ENCODE assay signal across 20 cellular contexts in genomic region chr21:17911628-17912027, GRCh38.
A peak's percentile ranks its signal among the peaks of the same experiment; 100 is the strongest.
DNase-seq lines count a peak whose midpoint lies in the region; ATAC-seq and TF ChIP-seq lines count a peak whose summit lies in the region.
"Had no signal": no experiment of that assay in that cellular context is flagged by ENCODE, and none has a peak within 500 bp of the region (broad histone marks: within the 10 kb centered on the region; RNA-seq: fewer than 3 reads in every experiment).

No MANE protein-coding gene starts in this region.

- H3K9ac ChIP-seq in adipocyte (ENCODE audit: low read length): no peak overlapping the region

- H3K4me1 ChIP-seq in adipocyte (ENCODE audit: control insufficient read depth, insufficient read depth, low read length): no peaks in the 10 kb centered on the region
- H3K4me1 ChIP-seq: left ventricle myocardium inferior, thyroid gland had no signal

- no peak overlapping the region for H3K4me3 Mint-ChIP-seq in HFFc6
- H3K4me3 Mint-ChIP-seq: CD4-positive, CD25-positive, alpha-beta regulatory T cell; endodermal cell; stimulated activated effector memory CD8-positive, alpha-beta T cell treated with anti-CD3 and anti-CD28 coated beads, Interleukin-12 subunit alpha, Interleukin-12 subunit beta, amount 100 ng/mL, for 72 hours had no signal

- TF ChIP-seq CTCF in HFFc6 (IDR thresholded peaks at IDR 0.05): no peak

- no peak overlapping the region for H3K4me3 ChIP-seq in adipocyte (ENCODE audit: low read length)
- H3K4me3 ChIP-seq: left ventricle myocardium inferior, thyroid gland had no signal

- H3K36me3 ChIP-seq in adipocyte (ENCODE audit: control insufficient read depth, insufficient read depth, low read length, severe bottlenecking): no peaks in the 10 kb centered on the region
- H3K36me3 ChIP-seq: left ventricle myocardium inferior, thyroid gland had no signal

- H3K27me3 ChIP-seq in adipocyte (replicated peaks; ENCODE audit: control insufficient read depth, insufficient read depth, low read length): no peaks in the 10 kb centered on the region
- H3K27me3 ChIP-seq: thyroid gland had no signal

- no peaks in the 10 kb centered on the region for H3K9me3 ChIP-seq in adipocyte (ENCODE audit: control insufficient read depth, low read length)
- H3K9me3 ChIP-seq: left ventricle myocardium inferior, thyroid gland had no signal

- no peaks in the 10 kb centered on the region for H3K9me3 Mint-ChIP-seq in HFFc6
- H3K9me3 Mint-ChIP-seq: CD4-positive, CD25-positive, alpha-beta regulatory T cell; stimulated activated effector memory CD8-positive, alpha-beta T cell treated with anti-CD3 and anti-CD28 coated beads, Interleukin-12 subunit alpha, Interleukin-12 subunit beta, amount 100 ng/mL, for 72 hours had no signal

- peaks cover 5% of the 10 kb centered on the region for H3K4me1 Mint-ChIP-seq in HFFc6 (ENCODE audit: low read depth)
- H3K4me1 Mint-ChIP-seq: CD4-positive, CD25-positive, alpha-beta regulatory T cell; endodermal cell; stimulated activated effector memory CD8-positive, alpha-beta T cell treated with anti-CD3 and anti-CD28 coated beads, Interleukin-12 subunit alpha, Interleukin-12 subunit beta, amount 100 ng/mL, for 72 hours had no signal

- peak; percentile 36 for DNase-seq in AG08395 (ENCODE audit: low spot score)
- DNase-seq in HFFc6: peak; percentile 65
- peak; percentile 38 for DNase-seq in adipocyte (ENCODE audit: low read depth)
- DNase-seq in fibroblast of peridontal ligament (ENCODE audit: extremely low read depth): peak; percentile 70
- DNase-seq in germinal center (ENCODE audit: low spot score): no peak
- DNase-seq in activated T-cell treated with anti-CD3 and anti-CD28 coated beads, Interleukin-2, amount 50 U/mL, for 48 hours: no peak
- DNase-seq in Right ventricle myocardium superior: no peak
- no peak for DNase-seq in NCI-H748 treated with DMSO at 0.1 percent for 48 hours (lab: John Stamatoyannopoulos, UW)
- DNase-seq: activated CD4-positive, alpha-beta T cell treated with anti-CD3 and anti-CD28 coated beads for 1 hour; CD4-positive, CD25-positive, alpha-beta regulatory T cell; DMS153; endodermal cell; left ventricle myocardium inferior; NCI-H2081 treated with DMSO at 0.1 percent for 48 hours; NCI-H526 treated with DMSO at 0.1 percent for 48 hours; retina; T-helper 9 cell; thyroid gland had no signal

- no peak overlapping the region for H3K27ac Mint-ChIP-seq in HFFc6
- H3K27ac Mint-ChIP-seq: CD4-positive, CD25-positive, alpha-beta regulatory T cell; endodermal cell; stimulated activated effector memory CD8-positive, alpha-beta T cell treated with anti-CD3 and anti-CD28 coated beads, Interleukin-12 subunit alpha, Interleukin-12 subunit beta, amount 100 ng/mL, for 72 hours had no signal

- intact Hi-C loops in Right ventricle myocardium superior (cut with DNase I): no loop called here

- peaks cover 3% of the 10 kb centered on the region for H3K27me3 Mint-ChIP-seq in HFFc6 (ENCODE audit: insufficient read depth)

- H3K36me3 Mint-ChIP-seq in HFFc6 (ENCODE audit: low read depth): no peaks in the 10 kb centered on the region
- H3K36me3 Mint-ChIP-seq: CD4-positive, CD25-positive, alpha-beta regulatory T cell; stimulated activated effector memory CD8-positive, alpha-beta T cell treated with anti-CD3 and anti-CD28 coated beads, Interleukin-12 subunit alpha, Interleukin-12 subunit beta, amount 100 ng/mL, for 72 hours had no signal

- no peak for ATAC-seq in Right ventricle myocardium superior (ENCODE audit: poor library complexity)
- ATAC-seq: SK-N-SH treated with all-trans-retinoic acid at 6 μM for 48 hours; stimulated activated effector memory CD8-positive, alpha-beta T cell treated with anti-CD3 and anti-CD28 coated beads, Interleukin-12 subunit alpha, Interleukin-12 subunit beta, amount 100 ng/mL, for 72 hours had no signal

Comparison
In these comparisons a context has a peak if more than half of its experiments do, and no peak if none do; other contexts are left out.
1. DNase-seq: peak in AG08395 (single experiment), HFFc6 (single experiment), adipocyte (single experiment) and fibroblast of peridontal ligament (single experiment); none in germinal center (single experiment), activated T-cell treated with anti-CD3 and anti-CD28 coated beads, Interleukin-2, amount 50 U/mL, for 48 hours (0 of 2), Right ventricle myocardium superior (single experiment) and NCI-H748 treated with DMSO at 0.1 percent for 48 hours (single experiment).